Comparison of ENCODE assay signal across 17 cellular contexts in the genomic region with DNA sequence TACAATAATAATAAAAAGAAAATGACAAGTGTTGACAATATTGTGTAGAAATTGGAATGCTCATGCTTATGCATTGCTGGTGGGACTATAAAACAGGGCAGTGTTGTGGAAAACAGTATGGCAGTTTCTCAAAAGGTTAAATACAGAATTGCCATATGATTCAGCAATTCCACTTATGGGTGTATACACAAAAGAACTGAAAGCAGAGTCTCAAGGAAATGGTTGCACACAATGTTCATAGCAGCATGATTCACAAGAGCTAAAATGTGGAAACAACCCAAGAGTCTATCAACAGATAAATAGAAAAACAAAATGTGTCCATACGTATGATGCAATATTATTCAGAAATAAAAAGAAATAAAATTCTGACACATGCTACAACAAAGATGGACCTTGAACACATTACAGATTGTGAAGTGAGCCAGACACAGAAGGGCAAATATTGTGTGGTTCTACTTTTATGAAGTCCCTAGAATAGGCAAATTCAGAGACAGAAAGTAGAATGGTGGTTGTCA.
A peak's percentile ranks its signal among the peaks of the same experiment; 100 is the strongest.
DNase-seq lines count a peak whose midpoint lies in the region; ATAC-seq and TF ChIP-seq lines count a peak whose summit lies in the region.
"Had no signal": no experiment of that assay in that cellular context is flagged by ENCODE, and none has a peak within 500 bp of the region (broad histone marks: within the 10 kb centered on the region; RNA-seq: fewer than 3 reads in every experiment).

No MANE protein-coding gene starts in this region.

- peaks cover 20% of the 10 kb centered on the region for H3K27me3 Mint-ChIP-seq in MCF 10A (ENCODE audit: insufficient read depth, unreplicated experiment)
- peaks cover 32% of the 10 kb centered on the region for H3K27me3 Mint-ChIP-seq in stimulated activated naive CD8-positive, alpha-beta T cell treated with anti-CD3 and anti-CD28 coated beads, Interleukin-15, Interleukin-2, amounts not matched to agents 100 ng/mL and 50 ng/mL, for 24 hours
- H3K27me3 Mint-ChIP-seq: CD4-positive, CD25-positive, alpha-beta regulatory T cell had no signal

- no peak for TF ChIP-seq CTCF in MCF 10A (IDR thresholded peaks at IDR 0.05; ENCODE audit: unreplicated experiment)
- TF ChIP-seq CTCF in breast epithelium (IDR thresholded peaks at IDR 0.05): no peak
- no peak for TF ChIP-seq CTCF in cardiac fibroblast (IDR thresholded peaks at IDR 0.05; ENCODE audit: low read depth, low read length)
- no peak for TF ChIP-seq CTCF in foreskin keratinocyte (conservative IDR thresholded peaks at IDR 0.05)
- no peak for TF ChIP-seq CTCF in dorsolateral prefrontal cortex (IDR thresholded peaks at IDR 0.05 in 54 of 56, conservative IDR thresholded peaks at IDR 0.05 in 2 of 56; ENCODE audit: low read depth in 1 of 56, partially characterized antibody in 56 of 56)

- CTCF ChIA-PET in MCF 10A (lab: Yijun Ruan, JAX): no interaction called here

- POLR2A ChIA-PET in MCF 10A (lab: Yijun Ruan, JAX): no interaction called here

- H3K27me3 ChIP-seq in breast epithelium: no peaks in the 10 kb centered on the region
- no peaks in the 10 kb centered on the region for H3K27me3 ChIP-seq in foreskin keratinocyte
- H3K27me3 ChIP-seq in dorsolateral prefrontal cortex: peaks cover 0 to 3% (median 0%) of the 10 kb centered on the region in 45 donors

- H3K9me3 ChIP-seq in breast epithelium: peaks cover 0 to 10% of the 10 kb centered on the region in 2 donors
- H3K9me3 ChIP-seq: A549, HAP-1 had no signal

- intact Hi-C loops in MCF 10A (cut with micrococcal nuclease) (no loop called here), breast epithelium (cut with DNase I; ENCODE audit: low total_unique reads) (no loop called here), dorsolateral prefrontal cortex (cut with DNase I) (no loop called here)

- H3K9me3 Mint-ChIP-seq in MCF 10A (ENCODE audit: unreplicated experiment): peaks cover 14% of the 10 kb centered on the region
- peaks cover 18% of the 10 kb centered on the region for H3K9me3 Mint-ChIP-seq in stimulated activated naive CD8-positive, alpha-beta T cell treated with anti-CD3 and anti-CD28 coated beads, Interleukin-15, Interleukin-2, amounts not matched to agents 100 ng/mL and 50 ng/mL, for 24 hours

- H3K4me1 ChIP-seq in breast epithelium (no peaks in the 10 kb centered on the region), foreskin keratinocyte (no peaks in the 10 kb centered on the region)
- H3K4me1 ChIP-seq: A549, HAP-1 had no signal

- BruUV-seq in MCF 10A (replicated peaks; lab: Mats Ljungman, UMichigan): no TSS peak

- no peaks in the 10 kb centered on the region for H3K36me3 ChIP-seq in breast epithelium
- H3K36me3 ChIP-seq: HAP-1 had no signal

- no peak overlapping the region for H3K27ac ChIP-seq in breast epithelium
- H3K27ac ChIP-seq in foreskin keratinocyte: no peak overlapping the region
- H3K27ac ChIP-seq in dorsolateral prefrontal cortex: no peak overlapping the region
- H3K27ac ChIP-seq: A549, PC-9 had no signal

- H3K4me3 ChIP-seq in breast epithelium (no peak overlapping the region), cardiac fibroblast (replicated peaks in 1 of 2; ENCODE audit: low read depth in 2 of 2, low read length in 2 of 2) (no peak overlapping the region), dorsolateral prefrontal cortex (no peak overlapping the region)
- H3K4me3 ChIP-seq: A549, GM12878, HAP-1, PC-9 had no signal

- peaks cover 10% of the 10 kb centered on the region for H3K4me1 Mint-ChIP-seq in MCF 10A (ENCODE audit: insufficient read depth, unreplicated experiment)
- peaks cover 5% of the 10 kb centered on the region for H3K4me1 Mint-ChIP-seq in stimulated activated naive CD8-positive, alpha-beta T cell treated with anti-CD3 and anti-CD28 coated beads, Interleukin-15, Interleukin-2, amounts not matched to agents 100 ng/mL and 50 ng/mL, for 24 hours (ENCODE audit: low read depth)

- H3K36me3 Mint-ChIP-seq in MCF 10A (ENCODE audit: insufficient read depth, unreplicated experiment): no peaks in the 10 kb centered on the region
- no peaks in the 10 kb centered on the region for H3K36me3 Mint-ChIP-seq in stimulated activated naive CD8-positive, alpha-beta T cell treated with anti-CD3 and anti-CD28 coated beads, Interleukin-15, Interleukin-2, amounts not matched to agents 100 ng/mL and 50 ng/mL, for 24 hours (ENCODE audit: low read depth)
- H3K36me3 Mint-ChIP-seq: CD4-positive, CD25-positive, alpha-beta regulatory T cell; IgD-negative memory B cell had no signal

- H3K4me3 Mint-ChIP-seq in MCF 10A (ENCODE audit: unreplicated experiment): no peak overlapping the region
- H3K4me3 Mint-ChIP-seq in stimulated activated naive CD8-positive, alpha-beta T cell treated with anti-CD3 and anti-CD28 coated beads, Interleukin-15, Interleukin-2, amounts not matched to agents 100 ng/mL and 50 ng/mL, for 24 hours: no peak overlapping the region
- H3K4me3 Mint-ChIP-seq: CD4-positive, CD25-positive, alpha-beta regulatory T cell; IgD-negative memory B cell had no signal

- peak; percentile 35 for ATAC-seq in foreskin keratinocyte
- ATAC-seq: A549, GM12878 had no signal

- H3K27ac Mint-ChIP-seq in MCF 10A (ENCODE audit: low read depth, unreplicated experiment): no peak overlapping the region
- peak overlapping the region; percentile 20 for H3K27ac Mint-ChIP-seq in stimulated activated naive CD8-positive, alpha-beta T cell treated with anti-CD3 and anti-CD28 coated beads, Interleukin-15, Interleukin-2, amounts not matched to agents 100 ng/mL and 50 ng/mL, for 24 hours
- H3K27ac Mint-ChIP-seq: CD4-positive, CD25-positive, alpha-beta regulatory T cell; IgD-negative memory B cell had no signal

- DNase-seq in MCF 10A (ENCODE audit: unreplicated experiment) (peak; percentile 38), breast epithelium (ENCODE audit: low spot score in 2 of 2) (no peak), cardiac fibroblast (ENCODE audit: low read depth in 2 of 2) (peak; percentile 82 to 94), foreskin keratinocyte (peak; percentile 31 to 73), NCI-H146 (lab: John Stamatoyannopoulos, UW) (no peak), dorsolateral prefrontal cortex (no peak), AG20443 (ENCODE audit: low spot score) (no peak)
- DNase-seq: CD4-positive, CD25-positive, alpha-beta regulatory T cell; DMS79; NCI-H1048; NCI-H1694; PC-9 had no signal

- no peak for TF ChIP-seq POLR2A in breast epithelium (IDR thresholded peaks at IDR 0.05)

Comparison
In these comparisons a context has a peak if more than half of its experiments do, and no peak if none do; other contexts are left out.
1. DNase-seq: peak in MCF 10A (single experiment), cardiac fibroblast (2 of 2) and foreskin keratinocyte (2 of 2); none in breast epithelium (0 of 2), NCI-H146 (single experiment), dorsolateral prefrontal cortex (0 of 10) and AG20443 (single experiment).